8 cellular contexts compared by ENCODE assay signal in the genomic region with DNA sequence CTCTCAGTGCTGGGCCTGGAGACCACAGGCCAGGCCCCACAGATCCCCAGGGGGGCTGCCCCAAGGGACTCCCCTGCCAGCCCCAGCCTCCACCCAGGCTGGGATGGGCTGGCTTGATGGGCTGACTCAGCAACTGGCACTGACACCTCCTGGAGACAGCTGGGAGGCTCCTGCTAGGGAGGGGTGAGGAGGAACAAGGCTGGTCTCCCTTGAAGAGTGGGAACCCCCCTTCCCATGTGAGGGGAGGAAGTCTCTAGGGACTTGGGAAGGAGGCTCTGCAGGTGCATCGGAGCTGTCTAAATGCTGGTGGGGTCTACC. TPM values are rescaled to one million over a fixed set of nuclear protein-coding genes. Genes with fewer than 3 reads are reported as not detected.
DNase-seq lines count a peak whose midpoint lies in the region; ATAC-seq and TF ChIP-seq lines count a peak whose summit lies in the region.

No MANE protein-coding gene starts in this region.

- H3K4me2 ChIP-seq in H9 (ENCODE audit: insufficient read depth, insufficient read length, low read length): no peak overlapping the region

- no peak for TF ChIP-seq POLR2A in vagina (IDR thresholded peaks at IDR 0.05)

- H2AFZ ChIP-seq in H9 (ENCODE audit: low read length): no peak overlapping the region

- no peak overlapping the region for H2BK5ac ChIP-seq in H9 (ENCODE audit: insufficient read length, low read length)

- no peak overlapping the region for H4K5ac ChIP-seq in H9 (ENCODE audit: insufficient read length, low read depth, low read length)

- no peak overlapping the region for H4K91ac ChIP-seq in H9 (ENCODE audit: insufficient read length, low read depth, low read length)

- H3K9ac ChIP-seq in H9 (ENCODE audit: extremely low read depth, insufficient read length, low read length): no peak overlapping the region

- H3K9me3 Mint-ChIP-seq in H9: no peaks in the 10 kb centered on the region

- no peaks in the 10 kb centered on the region for H3K27me3 ChIP-seq in H9 (ENCODE audit: insufficient read depth, low read length)
- H3K27me3 ChIP-seq in WERI-Rb-1 (ENCODE audit: insufficient read depth, low read depth, severe bottlenecking): no peaks in the 10 kb centered on the region
- H3K27me3 ChIP-seq in vagina: no peaks in the 10 kb centered on the region

- H3K36me3 Mint-ChIP-seq in H9 (ENCODE audit: insufficient read depth in 1 of 3, low read depth in 3 of 3): peaks cover 0 to 5% (median 4%) of the 10 kb centered on the region in 3 experiments; a peak in 3 of 7 replicates

- no peak for TF ChIP-seq CTCF in H9 (conservative IDR thresholded peaks at IDR 0.05)
- no peak for TF ChIP-seq CTCF in WERI-Rb-1 (IDR thresholded peaks at IDR 0.05; ENCODE audit: low read depth, low read length)
- no peak for TF ChIP-seq CTCF in vagina (IDR thresholded peaks at IDR 0.05)

- no peaks in the 10 kb centered on the region for H3K27me3 Mint-ChIP-seq in H9 (ENCODE audit: low read depth)

- H3K4me1 ChIP-seq in H9 (ENCODE audit: insufficient read depth, low read length) (peaks cover 11% of the 10 kb centered on the region; the same call in 1 of the 2 replicates), vagina (peaks cover 85% of the 10 kb centered on the region)

- no peak overlapping the region for H3K4ac ChIP-seq in H9 (ENCODE audit: low read depth, low read length)

- H3K4me1 Mint-ChIP-seq in H9: peaks cover 49 to 72% of the 10 kb centered on the region in 2 experiments

- H3T11ph ChIP-seq in H9 (ENCODE audit: low read length): no peak overlapping the region

- no peak overlapping the region for H3K56ac ChIP-seq in H9 (ENCODE audit: insufficient read length, low read depth, low read length)

- peaks cover 1% of the 10 kb centered on the region; the same call in 1 of the 2 replicates for H3K79me2 ChIP-seq in H9 (ENCODE audit: insufficient read depth, low read length)

- H3K27ac ChIP-seq in H9 (ENCODE audit: insufficient read length, low read depth, low read length) (no peak overlapping the region), WERI-Rb-1 (peak overlapping the region; percentile 91), vagina (peak overlapping the region; percentile 85)

- no peak overlapping the region for H2AK5ac ChIP-seq in H9 (ENCODE audit: insufficient read length, low read length)

- H4K20me1 ChIP-seq in H9 (ENCODE audit: control insufficient read depth, insufficient read depth, insufficient read length): no peaks in the 10 kb centered on the region

- peaks cover 9% of the 10 kb centered on the region for H3K79me1 ChIP-seq in H9 (ENCODE audit: insufficient read depth, low read depth, low read length, poor library complexity, severe bottlenecking)

- no peaks in the 10 kb centered on the region for H3K9me3 ChIP-seq in H9 (ENCODE audit: control insufficient read depth, low read depth, low read length)
- H3K9me3 ChIP-seq in WERI-Rb-1 (ENCODE audit: severe bottlenecking): no peaks in the 10 kb centered on the region
- no peaks in the 10 kb centered on the region for H3K9me3 ChIP-seq in vagina

- no peak overlapping the region for H2BK15ac ChIP-seq in H9 (ENCODE audit: low read depth, low read length)

- H2BK120ac ChIP-seq in H9 (ENCODE audit: low read depth, low read length, poor library complexity, severe bottlenecking): no peak overlapping the region

- no peak overlapping the region for H3K23ac ChIP-seq in H9 (ENCODE audit: insufficient read length, low read depth, low read length)

- no peak for ATAC-seq in GM21367 (IDR thresholded peaks at IDR 0.05; ENCODE audit: unreplicated experiment)

- H4K8ac ChIP-seq in H9 (replicated peaks; ENCODE audit: insufficient read length, low read depth, low read length): no peak overlapping the region

- intact Hi-C loops in vagina (cut with DNase I): no loop called here

- peak; percentile 75 for DNase-seq in AG08395 (ENCODE audit: low spot score)
- no peak for DNase-seq in H9
- DNase-seq in WERI-Rb-1: peak; percentile 56
- peak; percentile 36 for DNase-seq in left kidney (ENCODE audit: low read depth, low spot score)
- DNase-seq in vagina (ENCODE audit: extremely low spot score in 2 of 2): no peak
- DNase-seq in stimulated activated CD4-positive, alpha-beta T cell treated with anti-CD3 and anti-CD28 coated beads, Interleukin-15, amount 100 ng/mL, for 24 hours: no peak
- no peak for DNase-seq in NCI-H510A (lab: John Stamatoyannopoulos, UW)

- H3K27ac Mint-ChIP-seq in H9: peak overlapping the region in 2 of 3 experiments; percentile 93 to 97; a peak in 4 of 7 replicates

- no peaks in the 10 kb centered on the region for H3K23me2 ChIP-seq in H9 (ENCODE audit: insufficient read length, low read depth, low read length, poor library complexity, severe bottlenecking)

- no peak overlapping the region for H2BK20ac ChIP-seq in H9 (ENCODE audit: low read depth, low read length, poor library complexity, severe bottlenecking)

- no peak overlapping the region for H3K4me3 ChIP-seq in WERI-Rb-1 (ENCODE audit: low read depth, low read length)
- H3K4me3 ChIP-seq in vagina: peak overlapping the region in 1 of 2 donors; percentile 13

- no CpG with 5 or more reads among the region's 1 CpG for WGBS in H9 (ENCODE audit: extremely low coverage, insufficient read length, low lambda C conversion rate)

- no peak overlapping the region for H3K18ac ChIP-seq in H9 (ENCODE audit: insufficient read length, low read depth, low read length)

- no peak overlapping the region for H3K4me3 Mint-ChIP-seq in H9

- no peak overlapping the region for H2BK12ac ChIP-seq in H9 (ENCODE audit: insufficient read length, low read depth, low read length)

- H3K14ac ChIP-seq in H9 (ENCODE audit: insufficient read depth, low read length): no peak overlapping the region

- H3K36me3 ChIP-seq in WERI-Rb-1: peaks cover 34% of the 10 kb centered on the region
- H3K36me3 ChIP-seq in vagina: no peaks in the 10 kb centered on the region

RNA-seq across cellular contexts. Expression of gene NHERF1, which starts 10.4 kb away (rescaled TPM):
- total RNA-seq in H9 (2021) (74.4 and 78.7 TPM in 2 replicates), vagina (57.2 TPM)

RNA-seq across cellular contexts. Expression of gene NAT9, which starts 17.3 kb away (rescaled TPM):
- total RNA-seq in H9 (2021) (53.5 and 63.5 TPM in 2 replicates), vagina (28.5 TPM)

RNA-seq across cellular contexts. Expression of gene RAB37, which starts 21.7 kb away (rescaled TPM):
- total RNA-seq in H9 (2021): 2.5 and 3.6 TPM in 2 replicates
- 7.1 TPM for total RNA-seq in vagina

RNA-seq across cellular contexts. Expression of gene CD300LF, which starts 46.1 kb away (rescaled TPM):
- total RNA-seq in H9 (2021) (not detected in 2 replicates), vagina (0.49 TPM)

Comparison
In these comparisons a context has a peak if more than half of its experiments do, and no peak if none do; other contexts are left out.
1. DNase-seq: peak in AG08395 (single experiment), WERI-Rb-1 (single experiment) and left kidney (single experiment); none in H9 (single experiment), vagina (0 of 2), stimulated activated CD4-positive, alpha-beta T cell treated with anti-CD3 and anti-CD28 coated beads, Interleukin-15, amount 100 ng/mL, for 24 hours (single experiment) and NCI-H510A (single experiment).